9 cellular contexts compared by ENCODE assay signal in genomic region chr4:87896020-87896621, GRCh38.
DNase-seq lines count a peak whose midpoint lies in the region; ATAC-seq, FAIRE-seq and TF ChIP-seq lines count a peak whose summit lies in the region.
"Had no signal": no experiment of that assay in that cellular context is flagged by ENCODE, and none has a peak within 500 bp of the region (broad histone marks: within the 10 kb centered on the region; RNA-seq: fewer than 3 reads in every experiment).

No MANE protein-coding gene starts in this region.

- no peak for TF ChIP-seq CTCF in bronchial epithelial cell (IDR thresholded peaks at IDR 0.05; ENCODE audit: insufficient read depth, low read length, severe bottlenecking)
- TF ChIP-seq CTCF in natural killer cell (IDR thresholded peaks at IDR 0.05): no peak
- no peak for TF ChIP-seq CTCF in esophagus muscularis mucosa (IDR thresholded peaks at IDR 0.05)
- no peak for TF ChIP-seq CTCF in Peyer's patch (IDR thresholded peaks at IDR 0.05)

- peaks cover 2 to 3% of the 10 kb centered on the region in 2 donors for H3K27me3 Mint-ChIP-seq in natural killer cell (ENCODE audit: low read depth in 2 of 2)
- peaks cover 1 to 5% of the 10 kb centered on the region in 2 donors for H3K27me3 Mint-ChIP-seq in CD4-positive, alpha-beta memory T cell

- POLR2A ChIA-PET in CD4-positive, alpha-beta memory T cell (lab: Charles Lee; ENCODE audit: partially characterized antibody): no interaction called here

- H3K4me3 ChIP-seq in bronchial epithelial cell (ENCODE audit: low read depth, low read length) (no peak overlapping the region), esophagus muscularis mucosa (no peak overlapping the region), Peyer's patch (no peak overlapping the region)
- no peak overlapping the region for H3K4me3 ChIP-seq in CD4-positive, alpha-beta memory T cell (ENCODE audit: low read length in 2 of 2)

- no peaks in the 10 kb centered on the region for H3K36me3 Mint-ChIP-seq in natural killer cell
- no peaks in the 10 kb centered on the region for H3K36me3 Mint-ChIP-seq in CD4-positive, alpha-beta memory T cell

- no peak for TF ChIP-seq POLR2A in esophagus muscularis mucosa (IDR thresholded peaks at IDR 0.05; ENCODE audit: low read depth)
- TF ChIP-seq POLR2A in Peyer's patch (IDR thresholded peaks at IDR 0.05): no peak

- H3K27me3 ChIP-seq in bronchial epithelial cell (ENCODE audit: control insufficient read depth, insufficient read depth, low read length) (no peaks in the 10 kb centered on the region), esophagus muscularis mucosa (no peaks in the 10 kb centered on the region), Peyer's patch (no peaks in the 10 kb centered on the region)
- no peaks in the 10 kb centered on the region for H3K27me3 ChIP-seq in CD4-positive, alpha-beta memory T cell (ENCODE audit: insufficient read depth, low read length)

- no peaks in the 10 kb centered on the region for H3K36me3 ChIP-seq in bronchial epithelial cell (ENCODE audit: control insufficient read depth, insufficient read depth, low read length)
- no peaks in the 10 kb centered on the region for H3K36me3 ChIP-seq in esophagus muscularis mucosa
- no peaks in the 10 kb centered on the region for H3K36me3 ChIP-seq in Peyer's patch
- H3K36me3 ChIP-seq in CD4-positive, alpha-beta memory T cell (ENCODE audit: insufficient read depth, low read length): no peaks in the 10 kb centered on the region

- peak; percentile 32 for DNase-seq in GM04504 (ENCODE audit: low read depth)
- DNase-seq in NOMO-1 treated with dmso at 0.1 percent for 144 hours (lab: John Stamatoyannopoulos, UW; ENCODE audit: unreplicated experiment): peak; percentile 96
- peak; percentile 97 for DNase-seq in bronchial epithelial cell (ENCODE audit: low read depth)
- no peak for DNase-seq in natural killer cell
- DNase-seq in esophagus muscularis mucosa (ENCODE audit: extremely low spot score): no peak
- no peak for DNase-seq in Peyer's patch
- no peak for DNase-seq in NCI-H1436 treated with DMSO at 0.1 percent for 48 hours (lab: John Stamatoyannopoulos, UW)
- DNase-seq in CD4-positive, alpha-beta memory T cell: no peak

- H3K4me1 Mint-ChIP-seq in natural killer cell: peaks cover 22 to 23% of the 10 kb centered on the region in 2 donors
- H3K4me1 Mint-ChIP-seq in CD4-positive, alpha-beta memory T cell: peaks cover 2 to 8% (median 7%) of the 10 kb centered on the region in 4 donors

- ATAC-seq in natural killer cell: peak; percentile 80 to 88 (median 88)

- no peak for TF ChIP-seq EP300 in esophagus muscularis mucosa (IDR thresholded peaks at IDR 0.05)

- H3K27ac ChIP-seq in esophagus muscularis mucosa (replicated peaks in 1 of 4) (no peak overlapping the region), Peyer's patch (no peak overlapping the region)
- H3K27ac ChIP-seq in CD4-positive, alpha-beta memory T cell (ENCODE audit: low read depth, low read length): no peak overlapping the region

- peak overlapping the region; percentile 22 to 80 for H3K27ac Mint-ChIP-seq in natural killer cell
- no peak overlapping the region for H3K27ac Mint-ChIP-seq in CD4-positive, alpha-beta memory T cell
- H3K27ac Mint-ChIP-seq: IgD-negative memory B cell had no signal

- H3K4me1 ChIP-seq in esophagus muscularis mucosa (no peaks in the 10 kb centered on the region), Peyer's patch (no peaks in the 10 kb centered on the region)
- H3K4me1 ChIP-seq in CD4-positive, alpha-beta memory T cell (ENCODE audit: insufficient read depth, low read length): no peaks in the 10 kb centered on the region

- 55% methylated on average over 7 of the region's 7 CpGs for WGBS in esophagus muscularis mucosa

- CTCF ChIA-PET in CD4-positive, alpha-beta memory T cell (lab: Charles Lee; ENCODE audit: partially characterized antibody): no interaction called here

- H3K9me3 ChIP-seq in esophagus muscularis mucosa: no peaks in the 10 kb centered on the region
- no peaks in the 10 kb centered on the region for H3K9me3 ChIP-seq in Peyer's patch
- no peaks in the 10 kb centered on the region for H3K9me3 ChIP-seq in CD4-positive, alpha-beta memory T cell (ENCODE audit: control insufficient read depth in 1 of 2, low read length in 2 of 2)

- peaks cover 5 to 6% of the 10 kb centered on the region in 2 donors for H3K9me3 Mint-ChIP-seq in natural killer cell
- peaks cover 0 to 9% (median 3%) of the 10 kb centered on the region in 8 donors for H3K9me3 Mint-ChIP-seq in CD4-positive, alpha-beta memory T cell

- intact Hi-C loops in natural killer cell (cut with micrococcal nuclease): no loop called here
- intact Hi-C loops in esophagus muscularis mucosa (cut with DNase I): no loop called here
- intact Hi-C loops in CD4-positive, alpha-beta memory T cell (cut with micrococcal nuclease): no loop called here

- no peak for FAIRE-seq in bronchial epithelial cell (lab: Jason Lieb, UNC)

- H3K4me3 Mint-ChIP-seq in natural killer cell: peak overlapping the region; percentile 53
- H3K4me3 Mint-ChIP-seq in CD4-positive, alpha-beta memory T cell: peak overlapping the region in 1 of 8 donors; percentile 11
- H3K4me3 Mint-ChIP-seq: IgD-negative memory B cell had no signal

Comparison
In these comparisons a context has a peak if more than half of its experiments do, and no peak if none do; other contexts are left out.
1. DNase-seq: peak in GM04504 (single experiment), NOMO-1 treated with dmso at 0.1 percent for 144 hours (single experiment) and bronchial epithelial cell (single experiment); none in natural killer cell (single experiment), esophagus muscularis mucosa (single experiment), Peyer's patch (0 of 3), NCI-H1436 treated with DMSO at 0.1 percent for 48 hours (single experiment) and CD4-positive, alpha-beta memory T cell (0 of 5).
2. H3K27ac Mint-ChIP-seq: peak in natural killer cell (2 of 2); none in CD4-positive, alpha-beta memory T cell (0 of 7).